ENCODE assay signal across 8 cellular contexts in genomic region chr12:68745376-68745903, GRCh38. TPM values are rescaled to one million over a fixed set of nuclear protein-coding genes. Genes with fewer than 3 reads are reported as not detected.
DNase-seq lines count a peak whose midpoint lies in the region; ATAC-seq, FAIRE-seq and TF ChIP-seq lines count a peak whose summit lies in the region.

No MANE protein-coding gene starts in this region.

- ATAC-seq in CD8-positive, alpha-beta T cell = peak; percentile 5
- ATAC-seq in HG03095 (IDR thresholded peaks at IDR 0.05; ENCODE audit: unreplicated experiment) = peak; percentile 2
- no peak for ATAC-seq in upper lobe of right lung

- H3K36me3 ChIP-seq in CD8-positive, alpha-beta T cell (ENCODE audit: insufficient read depth, low read length) = peaks cover 3% of the 10 kb centered on the region
- H3K36me3 ChIP-seq in liver (ENCODE audit: control insufficient read depth in 4 of 4, insufficient read depth in 3 of 4, low read depth in 1 of 4, low read length in 3 of 4) (peaks cover 0 to 3% (median 0%) of the 10 kb centered on the region in 4 donors), upper lobe of right lung (peaks cover 4% of the 10 kb centered on the region)

- peak overlapping the region; percentile 98 for H3K4me3 Mint-ChIP-seq in CD8-positive, alpha-beta T cell
- H3K4me3 Mint-ChIP-seq in activated naive CD8-positive, alpha-beta T cell treated with anti-CD3 and anti-CD28 coated beads for 36 hours = peak overlapping the region; percentile 87

- TF ChIP-seq RAD21 in liver (IDR thresholded peaks at IDR 0.05) = no peak

- H3K4me1 Mint-ChIP-seq in CD8-positive, alpha-beta T cell (ENCODE audit: low read depth) = peaks cover 48% of the 10 kb centered on the region
- H3K4me1 Mint-ChIP-seq in activated naive CD8-positive, alpha-beta T cell treated with anti-CD3 and anti-CD28 coated beads for 36 hours = peaks cover 29% of the 10 kb centered on the region

- peak overlapping the region; percentile 76 for H3K27ac ChIP-seq in CD8-positive, alpha-beta T cell (ENCODE audit: low read depth, low read length)
- peak overlapping the region; percentile 77 to 78 for H3K27ac ChIP-seq in liver (ENCODE audit: low read depth in 1 of 2, low read length in 2 of 2)
- peak overlapping the region; percentile 83 for H3K27ac ChIP-seq in upper lobe of right lung

- peaks cover 21% of the 10 kb centered on the region for H3K4me1 ChIP-seq in CD8-positive, alpha-beta T cell (ENCODE audit: insufficient read depth, low read length)
- H3K4me1 ChIP-seq in liver (ENCODE audit: control insufficient read depth in 4 of 4, insufficient read depth in 4 of 4, low read length in 3 of 4) (peaks cover 0 to 25% (median 10%) of the 10 kb centered on the region in 4 donors), upper lobe of right lung (no peaks in the 10 kb centered on the region)

- TF ChIP-seq POLR2A in GM12892 (IDR thresholded peaks at IDR 0.05; ENCODE audit: low read depth, low read length) = no peak

- 38% methylated on average over 9 of the region's 9 CpGs for WGBS in liver

- intact Hi-C loops in CD8-positive, alpha-beta T cell (cut with DNase I, micrococcal nuclease) = loop anchor here (2.0 to 10.0 kb wide), 6 partner anchors 58 to 1497 kb away; partner anchors contain the start of genes CAND1 (in 1 of the 2), CNOT2 (in 1 of the 2), NUP107 (in 1 of the 2) and RAP1B (in 1 of the 2)
- intact Hi-C loops in upper lobe of right lung (cut with DNase I) = no loop called here

- H3K4me3 ChIP-seq in CD8-positive, alpha-beta T cell (ENCODE audit: low read depth, low read length) = peak overlapping the region; percentile 80
- peak overlapping the region; percentile 65 to 88 (median 83) for H3K4me3 ChIP-seq in liver (ENCODE audit: low read depth in 1 of 3, low read length in 3 of 3)
- peak overlapping the region; percentile 95 for H3K4me3 ChIP-seq in upper lobe of right lung

- peak overlapping the region; percentile 97 for H3K27ac Mint-ChIP-seq in CD8-positive, alpha-beta T cell
- H3K27ac Mint-ChIP-seq in activated naive CD8-positive, alpha-beta T cell treated with anti-CD3 and anti-CD28 coated beads for 36 hours = peak overlapping the region; percentile 95

- FAIRE-seq in GM12892 (lab: Jason Lieb, UNC) = no peak

- DNase-seq in CD8-positive, alpha-beta T cell = no peak
- no peak for DNase-seq in activated naive CD8-positive, alpha-beta T cell treated with anti-CD3 and anti-CD28 coated beads for 36 hours
- DNase-seq in upper lobe of right lung (no peak), GM12892 (ENCODE audit: insufficient read length) (no peak), NCI-H1436 treated with DMSO at 0.1 percent for 48 hours (lab: John Stamatoyannopoulos, UW) (no peak), ecto neural progenitor cell (ENCODE audit: low spot score) (no peak)

- no peak for TF ChIP-seq CTCF in CD8-positive, alpha-beta T cell (IDR thresholded peaks at IDR 0.05)
- TF ChIP-seq CTCF in liver (IDR thresholded peaks at IDR 0.05; ENCODE audit: low read depth, low read length, missing input control) = no peak
- no peak for TF ChIP-seq CTCF in upper lobe of right lung (IDR thresholded peaks at IDR 0.05)

- no peaks in the 10 kb centered on the region for H3K9me3 ChIP-seq in CD8-positive, alpha-beta T cell (ENCODE audit: low read length)
- no peaks in the 10 kb centered on the region for H3K9me3 ChIP-seq in liver (ENCODE audit: control insufficient read depth in 4 of 4, low read length in 3 of 4)
- no peaks in the 10 kb centered on the region for H3K9me3 ChIP-seq in upper lobe of right lung

- no peaks in the 10 kb centered on the region for H3K27me3 Mint-ChIP-seq in CD8-positive, alpha-beta T cell (ENCODE audit: low read depth)
- no peaks in the 10 kb centered on the region for H3K27me3 Mint-ChIP-seq in activated naive CD8-positive, alpha-beta T cell treated with anti-CD3 and anti-CD28 coated beads for 36 hours

- H3K9ac ChIP-seq in liver (ENCODE audit: low read depth in 1 of 2, low read length in 2 of 2) = peak overlapping the region in 1 of 2 donors; percentile 83

- no peaks in the 10 kb centered on the region for H3K27me3 ChIP-seq in CD8-positive, alpha-beta T cell (ENCODE audit: insufficient read depth, low read length)
- no peaks in the 10 kb centered on the region for H3K27me3 ChIP-seq in liver (ENCODE audit: control insufficient read depth in 4 of 4, insufficient read depth in 4 of 4, low read length in 3 of 4)
- H3K27me3 ChIP-seq in upper lobe of right lung = no peaks in the 10 kb centered on the region

- no peaks in the 10 kb centered on the region for H3K9me3 Mint-ChIP-seq in CD8-positive, alpha-beta T cell
- H3K9me3 Mint-ChIP-seq in activated naive CD8-positive, alpha-beta T cell treated with anti-CD3 and anti-CD28 coated beads for 36 hours = no peaks in the 10 kb centered on the region

- H3K36me3 Mint-ChIP-seq in CD8-positive, alpha-beta T cell = peaks cover 35% of the 10 kb centered on the region
- peaks cover 22% of the 10 kb centered on the region for H3K36me3 Mint-ChIP-seq in activated naive CD8-positive, alpha-beta T cell treated with anti-CD3 and anti-CD28 coated beads for 36 hours

- CTCF ChIA-PET in CD8-positive, alpha-beta T cell (lab: Charles Lee) = interaction anchor here (1.0 to 1.9 kb wide), 2 partner anchors 20 to 62 kb away, joined by 3 to 9 read pairs; partner anchors contain the start of gene MDM2

- POLR2A ChIA-PET in CD8-positive, alpha-beta T cell (lab: Charles Lee) = interaction anchor here (0.9 to 3.0 kb wide), 8 partner anchors 12 to 135 kb away, joined by 3 to 49 read pairs (median 4); partner anchors contain the start of genes MDM2 and NUP107

TF ChIP-seq in liver, 16 proteins besides CTCF, POLR2A, EP300 and RAD21:
- no peak for TF ChIP-seq NR2F2 (IDR thresholded peaks at IDR 0.05)
- TF ChIP-seq GABPA (IDR thresholded peaks at IDR 0.05 in 1 of 2, conservative IDR thresholded peaks at IDR 0.05 in 1 of 2) = peak in 1 of 2 donors; percentile 19
TF ChIP-seq in liver: peak in this region for 1.

RNA-seq across cellular contexts. Expression of gene SLC35E3, which starts 0.5 kb away (rescaled TPM):
- 1 to 10 TPM; 4.0 to 5.7 TPM for total RNA-seq in CD8-positive, alpha-beta T cell
- 10 to 100 TPM in 1 of 2 experiments, 1 to 10 TPM in 1; 8.7 to 12.3 TPM for total RNA-seq in activated naive CD8-positive, alpha-beta T cell treated with anti-CD3 and anti-CD28 coated beads for 36 hours
- total RNA-seq in liver (1 to 10 TPM; 4.2 to 5.1 TPM), upper lobe of right lung (12.2 TPM)
- 1 to 10 TPM; 2.1 to 6.0 TPM for polyA plus RNA-seq in liver
- polyA plus RNA-seq in GM12892 (2012; ENCODE audit: missing spikeins) = 11.5 TPM

RNA-seq across cellular contexts. Expression of gene NUP107, which starts 58.7 kb away (rescaled TPM):
- 10 to 100 TPM; 40.1 to 45.9 TPM for total RNA-seq in CD8-positive, alpha-beta T cell
- 100 to 1,000 TPM; 156 to 158 TPM for total RNA-seq in activated naive CD8-positive, alpha-beta T cell treated with anti-CD3 and anti-CD28 coated beads for 36 hours
- total RNA-seq in liver (10 to 100 TPM; 20.7 to 38.3 TPM), upper lobe of right lung (22.7 TPM)
- polyA plus RNA-seq in liver = 10 to 100 TPM in 1 of 2 donors, 1 to 10 TPM in 1; 6.3 to 11.7 TPM
- 66.4 TPM for polyA plus RNA-seq in GM12892 (2012; ENCODE audit: missing spikeins)
